9 cellular contexts compared by ENCODE assay signal in genomic region chr1:51341876-51342496, GRCh38. TPM values are rescaled to one million over a fixed set of nuclear protein-coding genes. Genes with fewer than 3 reads are reported as not detected.
A peak's percentile ranks its signal among the peaks of the same experiment; 100 is the strongest.
DNase-seq lines count a peak whose midpoint lies in the region; ATAC-seq and TF ChIP-seq lines count a peak whose summit lies in the region.
"Had no signal": no experiment of that assay in that cellular context is flagged by ENCODE, and none has a peak within 500 bp of the region (broad histone marks: within the 10 kb centered on the region; RNA-seq: fewer than 3 reads in every experiment).

No MANE protein-coding gene starts in this region.

- H3K27ac ChIP-seq in stomach = no peak overlapping the region

- H3K4me3 Mint-ChIP-seq in osteocyte (ENCODE audit: unreplicated experiment) = no peak overlapping the region
- no peak overlapping the region for H3K4me3 Mint-ChIP-seq in activated T-cell treated with anti-CD3 and anti-CD28 coated beads, Interleukin-2, amount 50 U/mL, for 24 hours

- WGBS in stomach, 5 donors = 89 to 94% (median 91%) methylated on average over 4 of the region's 4 CpGs

- no peaks in the 10 kb centered on the region for H3K36me3 ChIP-seq in stomach

- H3K27me3 ChIP-seq in stomach = peaks cover 0 to 54% (median 16%) of the 10 kb centered on the region in 3 donors

- peak; percentile 7 to 9 for DNase-seq in NOMO-1 (lab: John Stamatoyannopoulos, UW; ENCODE audit: unreplicated experiment in 2 of 2)
- no peak for DNase-seq in NOMO-1 treated with dmso at 0.1 percent for 144 hours (lab: John Stamatoyannopoulos, UW; ENCODE audit: unreplicated experiment)
- DNase-seq in NAMALWA (ENCODE audit: low spot score) = peak; percentile 82
- peak; percentile 44 for DNase-seq in osteocyte (ENCODE audit: extremely low spot score, unreplicated experiment)
- DNase-seq in activated T-cell treated with anti-CD3 and anti-CD28 coated beads, Interleukin-2, amount 50 U/mL, for 24 hours = no peak
- DNase-seq in stomach = no peak
- no peak for DNase-seq in NCI-H146 treated with DMSO at 0.1 percent for 48 hours (lab: John Stamatoyannopoulos, UW; ENCODE audit: unreplicated experiment)
- DNase-seq: effector memory CD4-positive, alpha-beta T cell had no signal

- H3K9me3 Mint-ChIP-seq in osteocyte (ENCODE audit: unreplicated experiment) = no peaks in the 10 kb centered on the region
- H3K9me3 Mint-ChIP-seq in activated T-cell treated with anti-CD3 and anti-CD28 coated beads, Interleukin-2, amount 50 U/mL, for 24 hours = no peaks in the 10 kb centered on the region

- ATAC-seq in HG02571 (IDR thresholded peaks at IDR 0.05; ENCODE audit: unreplicated experiment) = peak; percentile 49

- H3K4me3 ChIP-seq in stomach = no peak overlapping the region

- H3K36me3 Mint-ChIP-seq in osteocyte (ENCODE audit: unreplicated experiment) = no peaks in the 10 kb centered on the region
- H3K36me3 Mint-ChIP-seq in activated T-cell treated with anti-CD3 and anti-CD28 coated beads, Interleukin-2, amount 50 U/mL, for 24 hours (ENCODE audit: low read depth) = no peaks in the 10 kb centered on the region

- intact Hi-C loops in stomach (cut with DNase I; ENCODE audit: low total_unique reads) = no loop called here

- peaks cover 7% of the 10 kb centered on the region for H3K27me3 Mint-ChIP-seq in osteocyte (ENCODE audit: unreplicated experiment)
- peaks cover 57% of the 10 kb centered on the region for H3K27me3 Mint-ChIP-seq in activated T-cell treated with anti-CD3 and anti-CD28 coated beads, Interleukin-2, amount 50 U/mL, for 24 hours

- peaks cover 11 to 24% (median 16%) of the 10 kb centered on the region in 4 donors for H3K4me1 ChIP-seq in stomach

- H3K4me1 Mint-ChIP-seq in osteocyte (ENCODE audit: unreplicated experiment) = peaks cover 2% of the 10 kb centered on the region
- peaks cover 3% of the 10 kb centered on the region for H3K4me1 Mint-ChIP-seq in activated T-cell treated with anti-CD3 and anti-CD28 coated beads, Interleukin-2, amount 50 U/mL, for 24 hours (ENCODE audit: low read depth)

- no peak for TF ChIP-seq EP300 in stomach (IDR thresholded peaks at IDR 0.05)

- no peak overlapping the region for H3K27ac Mint-ChIP-seq in osteocyte (ENCODE audit: unreplicated experiment)
- no peak overlapping the region for H3K27ac Mint-ChIP-seq in activated T-cell treated with anti-CD3 and anti-CD28 coated beads, Interleukin-2, amount 50 U/mL, for 24 hours

- TF ChIP-seq POLR2A in stomach (IDR thresholded peaks at IDR 0.05) = no peak

- no peaks in the 10 kb centered on the region for H3K9me3 ChIP-seq in stomach

- TF ChIP-seq CTCF in osteocyte (IDR thresholded peaks at IDR 0.05) = no peak
- no peak for TF ChIP-seq CTCF in stomach (IDR thresholded peaks at IDR 0.05)

RNA-seq across cellular contexts. Expression of gene TTC39A, which starts 11.6 kb away (rescaled TPM):
- total RNA-seq in osteocyte (0.73 and 1.3 TPM in 2 replicates), stomach (100 to 1,000 TPM in 1 of 5 donors, 10 to 100 TPM in 4; 19.3 to 159 (median 33.6) TPM)
- 10 to 100 TPM in 2 of 3 donors, 1 to 10 TPM in 1; 8.3 to 59.3 (median 21.6) TPM for polyA plus RNA-seq in stomach

Comparison
In these comparisons a context has a peak if more than half of its experiments do, and no peak if none do; other contexts are left out.
1. DNase-seq: peak in NOMO-1 (2 of 2), NAMALWA (single experiment) and osteocyte (single experiment); none in NOMO-1 treated with dmso at 0.1 percent for 144 hours (single experiment), activated T-cell treated with anti-CD3 and anti-CD28 coated beads, Interleukin-2, amount 50 U/mL, for 24 hours (single experiment), stomach (single experiment) and NCI-H146 treated with DMSO at 0.1 percent for 48 hours (single experiment).